1 cellular context compared by ENCODE assay signal in the genomic region with DNA sequence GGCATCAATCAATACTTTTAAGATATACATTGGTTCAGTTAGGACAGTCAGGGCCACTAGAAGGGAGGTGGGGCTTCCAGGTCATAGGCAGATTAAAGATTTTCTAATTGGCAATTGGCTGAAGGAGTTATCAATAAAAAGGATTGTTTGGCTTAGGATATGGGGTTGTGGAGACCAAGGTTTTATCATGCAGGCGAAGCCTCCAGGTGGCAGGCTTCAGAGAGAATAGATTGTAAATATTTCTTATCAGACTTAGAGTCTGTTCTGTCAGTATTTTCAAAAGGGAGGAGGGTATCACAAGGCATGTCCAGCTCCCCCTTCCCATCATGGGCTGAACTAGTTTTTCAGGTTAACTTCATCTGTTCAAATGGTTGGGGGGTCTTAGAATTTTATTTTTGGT.
TF ChIP-seq lines count a peak whose summit lies in the region.

No MANE protein-coding gene starts in this region.

TF ChIP-seq in H1, 55 proteins besides CTCF, POLR2A, EP300 and RAD21 (continued from another document):
- TF ChIP-seq, protein P1, sequence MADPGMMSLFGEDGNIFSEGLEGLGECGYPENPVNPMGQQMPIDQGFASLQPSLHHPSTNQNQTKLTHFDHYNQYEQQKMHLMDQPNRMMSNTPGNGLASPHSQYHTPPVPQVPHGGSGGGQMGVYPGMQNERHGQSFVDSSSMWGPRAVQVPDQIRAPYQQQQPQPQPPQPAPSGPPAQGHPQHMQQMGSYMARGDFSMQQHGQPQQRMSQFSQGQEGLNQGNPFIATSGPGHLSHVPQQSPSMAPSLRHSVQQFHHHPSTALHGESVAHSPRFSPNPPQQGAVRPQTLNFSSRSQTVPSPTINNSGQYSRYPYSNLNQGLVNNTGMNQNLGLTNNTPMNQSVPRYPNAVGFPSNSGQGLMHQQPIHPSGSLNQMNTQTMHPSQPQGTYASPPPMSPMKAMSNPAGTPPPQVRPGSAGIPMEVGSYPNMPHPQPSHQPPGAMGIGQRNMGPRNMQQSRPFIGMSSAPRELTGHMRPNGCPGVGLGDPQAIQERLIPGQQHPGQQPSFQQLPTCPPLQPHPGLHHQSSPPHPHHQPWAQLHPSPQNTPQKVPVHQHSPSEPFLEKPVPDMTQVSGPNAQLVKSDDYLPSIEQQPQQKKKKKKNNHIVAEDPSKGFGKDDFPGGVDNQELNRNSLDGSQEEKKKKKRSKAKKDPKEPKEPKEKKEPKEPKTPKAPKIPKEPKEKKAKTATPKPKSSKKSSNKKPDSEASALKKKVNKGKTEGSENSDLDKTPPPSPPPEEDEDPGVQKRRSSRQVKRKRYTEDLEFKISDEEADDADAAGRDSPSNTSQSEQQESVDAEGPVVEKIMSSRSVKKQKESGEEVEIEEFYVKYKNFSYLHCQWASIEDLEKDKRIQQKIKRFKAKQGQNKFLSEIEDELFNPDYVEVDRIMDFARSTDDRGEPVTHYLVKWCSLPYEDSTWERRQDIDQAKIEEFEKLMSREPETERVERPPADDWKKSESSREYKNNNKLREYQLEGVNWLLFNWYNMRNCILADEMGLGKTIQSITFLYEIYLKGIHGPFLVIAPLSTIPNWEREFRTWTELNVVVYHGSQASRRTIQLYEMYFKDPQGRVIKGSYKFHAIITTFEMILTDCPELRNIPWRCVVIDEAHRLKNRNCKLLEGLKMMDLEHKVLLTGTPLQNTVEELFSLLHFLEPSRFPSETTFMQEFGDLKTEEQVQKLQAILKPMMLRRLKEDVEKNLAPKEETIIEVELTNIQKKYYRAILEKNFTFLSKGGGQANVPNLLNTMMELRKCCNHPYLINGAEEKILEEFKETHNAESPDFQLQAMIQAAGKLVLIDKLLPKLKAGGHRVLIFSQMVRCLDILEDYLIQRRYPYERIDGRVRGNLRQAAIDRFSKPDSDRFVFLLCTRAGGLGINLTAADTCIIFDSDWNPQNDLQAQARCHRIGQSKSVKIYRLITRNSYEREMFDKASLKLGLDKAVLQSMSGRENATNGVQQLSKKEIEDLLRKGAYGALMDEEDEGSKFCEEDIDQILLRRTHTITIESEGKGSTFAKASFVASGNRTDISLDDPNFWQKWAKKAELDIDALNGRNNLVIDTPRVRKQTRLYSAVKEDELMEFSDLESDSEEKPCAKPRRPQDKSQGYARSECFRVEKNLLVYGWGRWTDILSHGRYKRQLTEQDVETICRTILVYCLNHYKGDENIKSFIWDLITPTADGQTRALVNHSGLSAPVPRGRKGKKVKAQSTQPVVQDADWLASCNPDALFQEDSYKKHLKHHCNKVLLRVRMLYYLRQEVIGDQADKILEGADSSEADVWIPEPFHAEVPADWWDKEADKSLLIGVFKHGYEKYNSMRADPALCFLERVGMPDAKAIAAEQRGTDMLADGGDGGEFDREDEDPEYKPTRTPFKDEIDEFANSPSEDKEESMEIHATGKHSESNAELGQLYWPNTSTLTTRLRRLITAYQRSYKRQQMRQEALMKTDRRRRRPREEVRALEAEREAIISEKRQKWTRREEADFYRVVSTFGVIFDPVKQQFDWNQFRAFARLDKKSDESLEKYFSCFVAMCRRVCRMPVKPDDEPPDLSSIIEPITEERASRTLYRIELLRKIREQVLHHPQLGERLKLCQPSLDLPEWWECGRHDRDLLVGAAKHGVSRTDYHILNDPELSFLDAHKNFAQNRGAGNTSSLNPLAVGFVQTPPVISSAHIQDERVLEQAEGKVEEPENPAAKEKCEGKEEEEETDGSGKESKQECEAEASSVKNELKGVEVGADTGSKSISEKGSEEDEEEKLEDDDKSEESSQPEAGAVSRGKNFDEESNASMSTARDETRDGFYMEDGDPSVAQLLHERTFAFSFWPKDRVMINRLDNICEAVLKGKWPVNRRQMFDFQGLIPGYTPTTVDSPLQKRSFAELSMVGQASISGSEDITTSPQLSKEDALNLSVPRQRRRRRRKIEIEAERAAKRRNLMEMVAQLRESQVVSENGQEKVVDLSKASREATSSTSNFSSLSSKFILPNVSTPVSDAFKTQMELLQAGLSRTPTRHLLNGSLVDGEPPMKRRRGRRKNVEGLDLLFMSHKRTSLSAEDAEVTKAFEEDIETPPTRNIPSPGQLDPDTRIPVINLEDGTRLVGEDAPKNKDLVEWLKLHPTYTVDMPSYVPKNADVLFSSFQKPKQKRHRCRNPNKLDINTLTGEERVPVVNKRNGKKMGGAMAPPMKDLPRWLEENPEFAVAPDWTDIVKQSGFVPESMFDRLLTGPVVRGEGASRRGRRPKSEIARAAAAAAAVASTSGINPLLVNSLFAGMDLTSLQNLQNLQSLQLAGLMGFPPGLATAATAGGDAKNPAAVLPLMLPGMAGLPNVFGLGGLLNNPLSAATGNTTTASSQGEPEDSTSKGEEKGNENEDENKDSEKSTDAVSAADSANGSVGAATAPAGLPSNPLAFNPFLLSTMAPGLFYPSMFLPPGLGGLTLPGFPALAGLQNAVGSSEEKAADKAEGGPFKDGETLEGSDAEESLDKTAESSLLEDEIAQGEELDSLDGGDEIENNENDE (IDR thresholded peaks at IDR 0.05; ENCODE audit: insufficient replicate concordance, low read length) = no peak
- TF ChIP-seq HDAC2 (IDR thresholded peaks at IDR 0.05; ENCODE audit: borderline replicate concordance in 1 of 2, low read depth in 2 of 2, low read length in 2 of 2) = no peak
TF ChIP-seq in H1: peak in this region for 0.
